29 cellular contexts compared by ENCODE assay signal in genomic region chr6:41648921-41649320, GRCh38. TPM values are rescaled to one million over a fixed set of nuclear protein-coding genes. Genes with fewer than 3 reads are reported as not detected.
"Had no signal": no experiment of that assay in that cellular context is flagged by ENCODE, and none has a peak within 500 bp of the region (broad histone marks: within the 10 kb centered on the region; RNA-seq: fewer than 3 reads in every experiment).

No MANE protein-coding gene starts in this region.

- H3K36me3 ChIP-seq: gastroesophageal sphincter, right lobe of liver, thyroid gland had no signal

- H3K4me3 ChIP-seq: gastroesophageal sphincter, hepatocyte, right lobe of liver, stomach, thyroid gland had no signal

- H3K27me3 ChIP-seq: hepatocyte, right lobe of liver, thyroid gland had no signal

- DNase-seq: activated CD4-positive, alpha-beta T cell treated with anti-CD3 and anti-CD28 coated beads for 48 hours; activated CD4-positive, alpha-beta T cell treated with anti-CD3 and anti-CD28 coated beads, Interleukin-2, amount 50 U/mL, for 48 hours; activated CD8-positive, alpha-beta memory T cell treated with anti-CD3 and anti-CD28 coated beads, Interleukin-2, amount 50 U/mL, for 4 hours; activated gamma-delta T cell; activated naive CD4-positive, alpha-beta T cell treated with anti-CD3 and anti-CD28 coated beads, Interleukin-2, amount 10 ng/mL, durations not matched to agents 7 days and 5 days; activated naive CD8-positive, alpha-beta T cell treated with anti-CD3 and anti-CD28 coated beads, Interleukin-2, amount 10 ng/mL, durations not matched to agents 7 days and 5 days; activated T-cell treated with anti-CD3 and anti-CD28 coated beads, Interleukin-2, amount 50 U/mL, for 1 hour; caudate nucleus; cortex of kidney; effector memory CD8-positive, alpha-beta T cell; erythroblast; left colon; small intestine; stimulated activated CD4-positive, alpha-beta T cell treated with anti-CD3 and anti-CD28 coated beads, Interleukin-1b, Interleukin-23, amount 100 ng/mL, for 48 hours; stimulated activated CD4-positive, alpha-beta T cell treated with anti-CD3 and anti-CD28 coated beads, Interleukin-4, amount 100 ng/mL, for 4 hours; stimulated activated CD8-positive, alpha-beta memory T cell treated with anti-CD3 and anti-CD28 coated beads, Interleukin-4, amount 100 ng/mL, for 48 hours; stomach; T-helper 9 cell; thyroid gland had no signal

- ATAC-seq: activated CD4-positive, CD25-positive, alpha-beta regulatory T cell treated with anti-CD3 and anti-CD28 coated beads, Interleukin-2, amount 50 U/mL, for 24 hours; effector memory CD8-positive, alpha-beta T cell; gastroesophageal sphincter; left colon; natural killer cell treated with Interleukin-12 subunit alpha and Interleukin-12 subunit beta and Interleukin-15 and Interleukin-18, amount 100 ng/mL, for 72 hours; right lobe of liver; stimulated activated memory B cell treated with anti-CD40 and anti-IgM and Interleukin-4, amounts not matched to agents 10 μg/mL and 1 μg/mL and 100 μg/mL, for 72 hours had no signal

- H3K9me3 ChIP-seq: gastroesophageal sphincter, right lobe of liver, stomach, thyroid gland had no signal

- H3K27ac ChIP-seq: gastroesophageal sphincter, hepatocyte, right lobe of liver, stomach, thyroid gland, VCaP had no signal

- H3K4me1 ChIP-seq: gastroesophageal sphincter, right lobe of liver, thyroid gland had no signal

- H3K4me2 ChIP-seq: hepatocyte had no signal

RNA-seq across cellular contexts. Expression of gene MDFI, which starts 10.7 kb away (rescaled TPM):
- total RNA-seq: activated CD8-positive, alpha-beta memory T cell treated with anti-CD3 and anti-CD28 coated beads for 36 hours; activated naive CD8-positive, alpha-beta T cell treated with anti-CD3 and anti-CD28 coated beads, Interleukin-2, amount 10 ng/mL, durations not matched to agents 7 days and 5 days; activated T-helper 1 cell treated with anti-CD3 and anti-CD28 coated beads, Interleukin-12 subunit alpha, Interleukin-12 subunit beta, Interleukin-2, Interleukin-4 antibody, amounts not matched to agents 30 ng/mL and 10 ng/mL and 1 ng/mL, durations not matched to agents 14 hours and 24 hours and 36 hours; mononuclear cell; natural killer cell treated with Interleukin-12 subunit alpha and Interleukin-12 subunit beta and Interleukin-15 and Interleukin-18, amount 100 ng/mL, for 72 hours had no signal
